Comparison of ENCODE assay signal across 30 cellular contexts in genomic region chr3:37777835-37778234, GRCh38.
"Had no signal": no experiment of that assay in that cellular context is flagged by ENCODE, and none has a peak within 500 bp of the region (broad histone marks: within the 10 kb centered on the region; RNA-seq: fewer than 3 reads in every experiment).

No MANE protein-coding gene starts in this region.

- H3K9me3 Mint-ChIP-seq: natural killer cell had no signal

- H3K4me1 Mint-ChIP-seq: natural killer cell; stimulated activated memory B cell treated with anti-CD40 and anti-IgM and Interleukin-4, amounts not matched to agents 10 μg/mL and 1 μg/mL and 100 μg/mL, for 72 hours; stimulated activated naive CD8-positive, alpha-beta T cell treated with anti-CD3 and anti-CD28 coated beads, Interleukin-15, amount 100 ng/mL, for 72 hours had no signal

- H3K79me2 ChIP-seq: parathyroid adenoma had no signal

- H3K9me3 ChIP-seq: ovary, right lobe of liver, suprapubic skin, testis, tibial artery, transverse colon, upper lobe of right lung, uterus had no signal

- H3K4me3 ChIP-seq: neural progenitor cell, ovary, psoas muscle, right lobe of liver, sigmoid colon, suprapubic skin, testis, tibial artery, transverse colon, upper lobe of right lung, uterus had no signal

- H3K9ac ChIP-seq: neural progenitor cell, parathyroid adenoma had no signal

- H3K4me1 ChIP-seq: neural progenitor cell, parathyroid adenoma, psoas muscle, right lobe of liver, suprapubic skin, uterus had no signal

- H3K4me3 Mint-ChIP-seq: natural killer cell; nephron; neural progenitor cell; stimulated activated memory B cell treated with anti-CD40 and anti-IgM and Interleukin-4, amounts not matched to agents 10 μg/mL and 1 μg/mL and 100 μg/mL, for 72 hours; stimulated activated naive CD8-positive, alpha-beta T cell treated with anti-CD3 and anti-CD28 coated beads, Interleukin-15, amount 100 ng/mL, for 72 hours; type B pancreatic cell had no signal

- ATAC-seq: natural killer cell; psoas muscle; right cardiac atrium; right lobe of liver; stimulated activated memory B cell treated with anti-CD40 and anti-IgM and Interleukin-4, amounts not matched to agents 10 μg/mL and 1 μg/mL and 100 μg/mL, for 72 hours; stimulated activated naive CD8-positive, alpha-beta T cell treated with anti-CD3 and anti-CD28 coated beads, Interleukin-15, amount 100 ng/mL, for 72 hours; stimulated activated naive CD8-positive, alpha-beta T cell treated with anti-CD3 and anti-CD28 coated beads, Interleukin-15, Interleukin-2, amounts not matched to agents 100 U/mL and 50 U/mL, for 24 hours; upper lobe of right lung had no signal

- H3K27me3 Mint-ChIP-seq: progenitor cell of endocrine pancreas; stimulated activated memory B cell treated with anti-CD40 and anti-IgM and Interleukin-4, amounts not matched to agents 10 μg/mL and 1 μg/mL and 100 μg/mL, for 72 hours had no signal

- H3K27ac ChIP-seq: neural progenitor cell, ovary, parathyroid adenoma, psoas muscle, right lobe of liver, sigmoid colon, suprapubic skin, testis, tibial artery, transverse colon, upper lobe of right lung, uterus had no signal

- H2AFZ ChIP-seq: neural progenitor cell, parathyroid adenoma had no signal

- H3K4me2 ChIP-seq: neural progenitor cell had no signal

- H3K36me3 ChIP-seq: neural progenitor cell, ovary, suprapubic skin, transverse colon, uterus had no signal

- H3K36me3 Mint-ChIP-seq: natural killer cell; neural progenitor cell; stimulated activated memory B cell treated with anti-CD40 and anti-IgM and Interleukin-4, amounts not matched to agents 10 μg/mL and 1 μg/mL and 100 μg/mL, for 72 hours had no signal

- H3K27ac Mint-ChIP-seq: natural killer cell; nephron; neural progenitor cell; progenitor cell of endocrine pancreas; stimulated activated memory B cell treated with anti-CD40 and anti-IgM and Interleukin-4, amounts not matched to agents 10 μg/mL and 1 μg/mL and 100 μg/mL, for 72 hours; stimulated activated naive CD8-positive, alpha-beta T cell treated with anti-CD3 and anti-CD28 coated beads, Interleukin-15, amount 100 ng/mL, for 72 hours; type B pancreatic cell had no signal

- FAIRE-seq: small intestine had no signal

- H3K27me3 ChIP-seq: neural progenitor cell, ovary, right lobe of liver, sigmoid colon, suprapubic skin, testis, tibial artery, transverse colon, upper lobe of right lung, uterus had no signal

- DNase-seq: natural killer cell; occipital lobe; ovary; posterior cingulate gyrus; psoas muscle; right cardiac atrium; right lobe of liver; sigmoid colon; small intestine; stimulated activated CD4-positive, alpha-beta T cell treated with anti-CD3 and anti-CD28 coated beads, Interleukin-15, amount 100 ng/mL, for 24 hours; stimulated activated CD4-positive, alpha-beta T cell treated with anti-CD3 and anti-CD28 coated beads, Interleukin-2, amount 100 ng/mL, for 24 hours; stimulated activated CD4-positive, alpha-beta T cell treated with anti-CD3 and anti-CD28 coated beads, Interleukin-2, amount 100 ng/mL, for 48 hours; stimulated activated CD4-positive, alpha-beta T cell treated with anti-CD3 and anti-CD28 coated beads, Interleukin-4, amount 100 ng/mL, for 24 hours; stimulated activated CD8-positive, alpha-beta memory T cell treated with anti-CD3 and anti-CD28 coated beads, Interleukin-4, amount 100 ng/mL, for 48 hours; stimulated activated naive CD4-positive, alpha-beta T cell; stimulated activated naive CD8-positive, alpha-beta T cell treated with anti-CD3 and anti-CD28 coated beads, Interleukin-15, amount 100 ng/mL, for 72 hours; stimulated activated naive CD8-positive, alpha-beta T cell treated with anti-CD3 and anti-CD28 coated beads, Interleukin-15, Interleukin-2, amounts not matched to agents 100 U/mL and 50 U/mL, for 24 hours; substantia nigra; testis; tibial artery; transverse colon; upper lobe of right lung; uterus had no signal
